In the genomic region with DNA sequence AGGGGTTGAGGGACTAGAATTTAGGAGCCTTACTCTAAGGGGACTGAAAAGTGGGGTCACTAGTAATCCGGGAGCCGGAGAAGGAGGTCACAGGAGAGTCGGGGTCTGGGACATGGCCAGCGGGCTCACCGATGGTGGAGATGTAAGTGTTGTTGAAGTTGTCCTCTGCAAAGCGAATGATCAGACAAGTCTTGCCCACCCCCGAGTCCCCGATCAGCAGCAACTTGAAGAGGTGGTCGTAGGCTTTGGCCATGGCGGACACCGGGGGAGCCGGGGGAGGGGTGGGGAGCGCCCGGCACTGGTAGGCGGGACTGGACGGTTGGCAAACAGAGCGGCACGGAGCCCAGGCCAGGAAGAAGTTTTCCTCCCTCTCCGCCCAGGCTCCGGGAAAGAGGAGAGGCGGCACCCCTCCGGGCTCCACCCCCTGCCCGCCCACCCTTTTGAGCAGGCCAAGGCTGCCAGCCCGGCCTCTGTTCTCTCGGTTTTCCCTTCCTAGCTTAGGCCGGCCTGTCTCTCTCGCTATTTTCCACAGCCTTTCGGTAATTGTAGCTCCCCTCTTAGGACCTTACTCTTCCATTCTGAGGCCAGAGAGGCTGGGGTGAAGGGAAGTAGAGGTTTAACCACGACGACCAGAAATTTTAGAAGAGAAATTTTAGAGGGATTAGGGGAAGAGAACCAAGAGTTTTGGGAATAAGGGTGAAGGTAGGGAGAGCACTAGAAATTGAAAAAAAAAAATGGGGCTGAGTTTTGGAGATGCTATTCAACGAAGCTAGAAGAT, we compare ENCODE assay signal across 8 cellular contexts. TPM values are rescaled to one million over a fixed set of nuclear protein-coding genes. Genes with fewer than 3 reads are reported as not detected.
A peak's percentile ranks its signal among the peaks of the same experiment; 100 is the strongest.
DNase-seq lines count a peak whose midpoint lies in the region; FAIRE-seq and TF ChIP-seq lines count a peak whose summit lies in the region.

A gene (minus strand): TSS at position 356 of the 778 bp plus-strand sequence. CDS start 103 bp downstream, at position 253.

- peak; percentile 93 for DNase-seq in AG08396 (ENCODE audit: low spot score)
- no peak for DNase-seq in GM19239 (ENCODE audit: insufficient read length, low spot score)
- DNase-seq in NCI-H460 (ENCODE audit: extremely low read depth, low read depth), result peak; percentile 87
- peak in 50 of 56 donors; percentile 6 to 80 (median 52) for DNase-seq in amygdala (lab: John Stamatoyannopoulos, UW)
- DNase-seq in cardiac muscle cell (ENCODE audit: low read depth in 1 of 2, low spot score in 1 of 2), result peak; percentile 89 to 91
- DNase-seq in osteoblast (ENCODE audit: insufficient read length, low spot score, missing footprints), result peak; percentile 96
- no peak for DNase-seq in activated CD4-positive, CD25-positive, alpha-beta regulatory T cell treated with anti-CD3 and anti-CD28 coated beads, Interleukin-2, amount 50 U/mL, for 72 hours
- no peak for DNase-seq in NK-92 treated with Interleukin-12 subunit alpha and Interleukin-12 subunit beta, amount 100 ng/mL, for 24 hours (lab: John Stamatoyannopoulos, UW)

- peak within 1 kb of the TSS; percentile 64 for H3K4me3 ChIP-seq in cardiac muscle cell
- peak within 1 kb of the TSS; percentile 90 for H3K4me3 ChIP-seq in osteoblast (ENCODE audit: insufficient read depth, low read length)

- peaks cover 35% of the 10 kb centered on the region for H3K79me2 ChIP-seq in osteoblast (ENCODE audit: insufficient read depth, low read length)

- peak within 1 kb of the TSS; percentile 90 for H2AFZ ChIP-seq in osteoblast (ENCODE audit: low read length)

- no peaks in the 10 kb centered on the region for H3K27me3 ChIP-seq in cardiac muscle cell
- no peaks in the 10 kb centered on the region for H3K27me3 ChIP-seq in osteoblast (ENCODE audit: insufficient read depth, low read length)

- H3K27ac ChIP-seq in cardiac muscle cell, result peak within 1 kb of the TSS; percentile 47
- H3K27ac ChIP-seq in osteoblast (ENCODE audit: low read depth, low read length), result peak within 1 kb of the TSS; percentile 82

- H3K36me3 ChIP-seq in cardiac muscle cell (no peaks in the 10 kb centered on the region), osteoblast (ENCODE audit: insufficient read depth, low read length) (peaks cover 26% of the 10 kb centered on the region)

- peak within 1 kb of the TSS; percentile 99 for H3K4me2 ChIP-seq in osteoblast (ENCODE audit: insufficient read depth, low read length)

- peaks cover 9% of the 10 kb centered on the region for H4K20me1 ChIP-seq in osteoblast (ENCODE audit: insufficient read depth, low read length)

- H3K4me1 ChIP-seq in cardiac muscle cell (ENCODE audit: low read depth) (no peaks in the 10 kb centered on the region), osteoblast (ENCODE audit: insufficient read depth, low read length) (peaks cover 22% of the 10 kb centered on the region)

- TF ChIP-seq CTCF in cardiac muscle cell (IDR thresholded peaks at IDR 0.05; ENCODE audit: low read depth, low read length), result no peak
- no peak for TF ChIP-seq CTCF in osteoblast (IDR thresholded peaks at IDR 0.05; ENCODE audit: extremely low read depth, low read depth, low read length)

- peak; percentile 35 for FAIRE-seq in GM19239 (lab: Jason Lieb, UNC)

- H3K9me3 ChIP-seq in cardiac muscle cell (ENCODE audit: low read depth) (no peaks in the 10 kb centered on the region), osteoblast (ENCODE audit: low read depth, low read length) (no peaks in the 10 kb centered on the region)

RNA-seq across cellular contexts. Expression of the gene that starts here (rescaled TPM):
- 34.8 and 34.9 TPM in 2 replicates for total RNA-seq in NCI-H460 (2014; rRNA removed; shearing (Covaris generic))
- polyA plus RNA-seq in NCI-H460 (2014; cell fraction: nucleus; rRNA removed), result 11.5 and 17.8 TPM in 2 replicates
- total RNA-seq in cardiac muscle cell (30.6 and 37.6 TPM in 2 replicates), osteoblast (72.0 and 78.4 TPM in 2 replicates)
- 90.6 and 108 TPM in 2 replicates for polyA plus RNA-seq in cardiac muscle cell

Comparison
In these comparisons a context has a peak if more than half of its experiments do, and no peak if none do; other contexts are left out.
1. DNase-seq: peak in AG08396 (single experiment), NCI-H460 (single experiment), amygdala (50 of 56), cardiac muscle cell (2 of 2) and osteoblast (single experiment); none in GM19239 (single experiment), activated CD4-positive, CD25-positive, alpha-beta regulatory T cell treated with anti-CD3 and anti-CD28 coated beads, Interleukin-2, amount 50 U/mL, for 72 hours (single experiment) and NK-92 treated with Interleukin-12 subunit alpha and Interleukin-12 subunit beta, amount 100 ng/mL, for 24 hours (single experiment).